ENCODE assay signal across 8 cellular contexts in the genomic region with DNA sequence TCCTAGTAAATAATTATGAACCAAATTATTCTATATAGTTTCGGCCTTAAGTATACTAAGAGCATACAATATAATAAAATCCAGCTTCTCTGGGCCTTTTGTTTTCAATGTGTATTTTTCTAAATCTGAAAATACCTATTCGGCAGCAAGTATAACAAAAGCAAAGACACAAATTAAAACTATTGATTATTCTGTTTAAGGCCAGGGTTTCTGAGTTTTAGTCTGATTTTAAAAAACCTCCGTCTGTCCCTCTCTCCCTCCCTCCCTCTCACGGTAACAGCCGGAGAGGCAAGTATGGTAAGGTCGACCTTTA. TPM values are rescaled to one million over a fixed set of nuclear protein-coding genes. Genes with fewer than 3 reads are reported as not detected.
DNase-seq lines count a peak whose midpoint lies in the region; TF ChIP-seq lines count a peak whose summit lies in the region.

No MANE protein-coding gene starts in this region.

- DNase-seq in BJ (ENCODE audit: low read depth) (no peak), NB4 (ENCODE audit: low read depth) (no peak), dorsolateral prefrontal cortex (no peak), nephron progenitor cell (no peak), GM03348 (ENCODE audit: low spot score) (no peak), NCI-H510A treated with DMSO at 0.1 percent for 48 hours (lab: John Stamatoyannopoulos, UW) (no peak), SW 1271 (lab: John Stamatoyannopoulos, UW) (no peak), HuH-7 (ENCODE audit: low spot score) (no peak)

- H3K4me1 Mint-ChIP-seq in nephron progenitor cell = peaks cover 55% of the 10 kb centered on the region

- H3K27me3 Mint-ChIP-seq in nephron progenitor cell (ENCODE audit: low read depth, poor library complexity) = peaks cover 3% of the 10 kb centered on the region

- CTCF ChIA-PET in BJ (lab: Yijun Ruan, JAX) = interaction anchor here (1.6 to 2.9 kb wide), 4 partner anchors 12 to 91 kb away, joined by 7 to 15 read pairs (median 10); no protein-coding TSS in a partner anchor

- POLR2A ChIA-PET in BJ (lab: Charles Lee) = no interaction called here

- peak overlapping the region; percentile 100 for H3K4me3 Mint-ChIP-seq in nephron progenitor cell

- no peaks in the 10 kb centered on the region for H3K27me3 ChIP-seq in BJ (ENCODE audit: control insufficient read depth, insufficient read depth, low read length)
- no peaks in the 10 kb centered on the region for H3K27me3 ChIP-seq in dorsolateral prefrontal cortex

- intact Hi-C loops in dorsolateral prefrontal cortex (cut with DNase I) = loop anchor here in 1 of 2 donors (10.0 kb wide), 2 partner anchors 190 to 290 kb away; partner anchors contain the start of gene NME1

- peaks cover 7% of the 10 kb centered on the region for H3K36me3 ChIP-seq in BJ (ENCODE audit: control insufficient read depth, insufficient read depth, low read length)

- H3K27ac ChIP-seq in dorsolateral prefrontal cortex = peak overlapping the region; percentile 96 to 100 (median 100)

- TF ChIP-seq CTCF in BJ (IDR thresholded peaks at IDR 0.05; ENCODE audit: insufficient read depth, low read depth, low read length) (no peak), NB4 (IDR thresholded peaks at IDR 0.05; ENCODE audit: low read depth, low read length) (no peak), dorsolateral prefrontal cortex (IDR thresholded peaks at IDR 0.05 in 54 of 56, conservative IDR thresholded peaks at IDR 0.05 in 2 of 56; ENCODE audit: low read depth in 1 of 56, partially characterized antibody in 56 of 56) (peak in 3 of 56 donors; percentile 2 to 11 (median 3)), nephron progenitor cell (IDR thresholded peaks at IDR 0.05) (no peak)

- H3K36me3 Mint-ChIP-seq in nephron progenitor cell (ENCODE audit: low read depth) = peaks cover 18% of the 10 kb centered on the region

- H3K4me3 ChIP-seq in BJ (ENCODE audit: low read depth, low read length) (peak overlapping the region; percentile 95), NB4 (ENCODE audit: low read depth, low read length) (peak overlapping the region; percentile 74), dorsolateral prefrontal cortex (peak overlapping the region; percentile 63 to 98 (median 92))

- H3K27ac Mint-ChIP-seq in nephron progenitor cell = peak overlapping the region; percentile 99

- TF ChIP-seq POLR2A in NB4 (IDR thresholded peaks at IDR 0.05; ENCODE audit: extremely low read depth, insufficient read length) = no peak

- no peaks in the 10 kb centered on the region for H3K9me3 Mint-ChIP-seq in nephron progenitor cell

RNA-seq across cellular contexts. Expression of gene TOB1, which starts 1.5 kb away (rescaled TPM):
- 16.1 and 16.8 TPM in 2 replicates for polyA plus RNA-seq in BJ (2011; rRNA removed)
- polyA minus RNA-seq in BJ (2011; rRNA and poly(A)+ RNA removed) = 26.9 and 37.6 TPM in 2 replicates
- total RNA-seq in dorsolateral prefrontal cortex = 10 to 100 TPM; 41.0 to 97.0 (median 58.6) TPM

RNA-seq across cellular contexts. Expression of gene WFIKKN2, which starts 29.3 kb away (rescaled TPM):
- polyA plus RNA-seq in BJ (2011; rRNA removed) = not detected in 2 replicates
- polyA minus RNA-seq in BJ (2011; rRNA and poly(A)+ RNA removed) = not detected in 2 replicates
- 10 to 100 TPM in 1 of 120 experiments, 1 to 10 TPM in 40, under 1 TPM in 79; 0.27 to 16.6 (median 0.80) TPM for total RNA-seq in dorsolateral prefrontal cortex
